Comparison of ENCODE assay signal across 13 cellular contexts in genomic region chr6:42391441-42391840, GRCh38.
DNase-seq lines count a peak whose midpoint lies in the region; ATAC-seq and TF ChIP-seq lines count a peak whose summit lies in the region.
"Had no signal": no experiment of that assay in that cellular context is flagged by ENCODE, and none has a peak within 500 bp of the region (broad histone marks: within the 10 kb centered on the region; RNA-seq: fewer than 3 reads in every experiment).

No MANE protein-coding gene starts in this region.

- no peak overlapping the region for H4K91ac ChIP-seq in neuronal stem cell (ENCODE audit: low read depth, low read length, poor library complexity)

- POLR2A ChIA-PET in CD8-positive, alpha-beta T cell (lab: Charles Lee), result interaction anchor here (0.9 to 7.9 kb wide), 7 partner anchors 13 to 177 kb away, joined by 3 to 115 read pairs (median 15); partner anchors contain the start of gene TRERF1

- no peak overlapping the region for H2AFZ ChIP-seq in neuronal stem cell (ENCODE audit: low read length)

- peaks cover 97% of the 10 kb centered on the region for H3K4me1 ChIP-seq in CD8-positive, alpha-beta T cell (ENCODE audit: insufficient read depth, low read length)
- H3K4me1 ChIP-seq in Peyer's patch (peaks cover 0 to 28% (median 18%) of the 10 kb centered on the region in 4 donors), neuronal stem cell (ENCODE audit: control insufficient read depth in 2 of 2, insufficient read depth in 1 of 2, low read depth in 1 of 2, low read length in 2 of 2) (peaks cover 11 to 22% of the 10 kb centered on the region in 2 donors)
- H3K4me1 ChIP-seq: gastroesophageal sphincter, sigmoid colon, tibial artery had no signal

- no CpG with 5 or more reads among the region's 6 CpGs for WGBS in neuronal stem cell (ENCODE audit: extremely low coverage in 2 of 2, insufficient read length in 2 of 2, insufficient replicate concordance in 1 of 2), 2 donors

- no peaks in the 10 kb centered on the region for H3K36me3 ChIP-seq in CD8-positive, alpha-beta T cell (ENCODE audit: insufficient read depth, low read length)
- H3K36me3 ChIP-seq in Peyer's patch (no peaks in the 10 kb centered on the region), neuronal stem cell (replicated peaks in 1 of 2; ENCODE audit: control insufficient read depth in 2 of 2, insufficient read depth in 2 of 2, low read length in 2 of 2) (peaks cover 0 to 1% of the 10 kb centered on the region in 2 donors)
- H3K36me3 ChIP-seq: gastroesophageal sphincter, ovary, sigmoid colon, tibial artery had no signal

- H3K9ac ChIP-seq in neuronal stem cell (ENCODE audit: low read depth, low read length, poor library complexity), result no peak overlapping the region

- TF ChIP-seq POLR2A in Peyer's patch (IDR thresholded peaks at IDR 0.05), result no peak

- no peaks in the 10 kb centered on the region for H3K9me3 Mint-ChIP-seq in CD8-positive, alpha-beta T cell
- H3K9me3 Mint-ChIP-seq in activated naive CD8-positive, alpha-beta T cell (ENCODE audit: low read depth), result no peaks in the 10 kb centered on the region

- no peaks in the 10 kb centered on the region for H3K36me3 Mint-ChIP-seq in CD8-positive, alpha-beta T cell
- H3K36me3 Mint-ChIP-seq in activated naive CD8-positive, alpha-beta T cell, result no peaks in the 10 kb centered on the region

- no peak for TF ChIP-seq CTCF in CD8-positive, alpha-beta T cell (IDR thresholded peaks at IDR 0.05)
- TF ChIP-seq CTCF in Peyer's patch (IDR thresholded peaks at IDR 0.05), result no peak

- H3K9me3 ChIP-seq in CD8-positive, alpha-beta T cell (ENCODE audit: low read length), result no peaks in the 10 kb centered on the region
- H3K9me3 ChIP-seq in Peyer's patch, result no peaks in the 10 kb centered on the region
- no peaks in the 10 kb centered on the region for H3K9me3 ChIP-seq in neuronal stem cell (replicated peaks in 1 of 2; ENCODE audit: control insufficient read depth in 2 of 2, insufficient read depth in 1 of 2, low read depth in 1 of 2, low read length in 2 of 2)
- H3K9me3 ChIP-seq: gastroesophageal sphincter, ovary, sigmoid colon, tibial artery had no signal

- H2AK5ac ChIP-seq in neuronal stem cell (ENCODE audit: low read depth, low read length), result no peak overlapping the region

- H2BK12ac ChIP-seq in neuronal stem cell (ENCODE audit: low read length), result no peak overlapping the region

- peaks cover 9% of the 10 kb centered on the region for H3K79me1 ChIP-seq in neuronal stem cell (ENCODE audit: low read depth, low read length)

- intact Hi-C loops in CD8-positive, alpha-beta T cell (cut with DNase I, micrococcal nuclease), result loop anchor here (2.0 to 5.0 kb wide), 3 partner anchors 23 to 114 kb away; partner anchors contain the start of gene TRERF1 (in 1 of the 2)

- DNase-seq in CD8-positive, alpha-beta T cell, result peak in 1 of 7 experiments; percentile 49
- no peak for DNase-seq in Peyer's patch
- DNase-seq in neuronal stem cell (ENCODE audit: low spot score), result no peak
- DNase-seq in NCI-H2227 treated with DMSO at 0.1 percent for 48 hours (lab: John Stamatoyannopoulos, UW), result no peak
- DNase-seq in middle frontal gyrus (ENCODE audit: extremely low spot score, low spot score), result no peak
- DNase-seq: NCI-H1436, sigmoid colon, tibial artery had no signal

- no peaks in the 10 kb centered on the region for H3K27me3 Mint-ChIP-seq in CD8-positive, alpha-beta T cell (ENCODE audit: low read depth)
- H3K27me3 Mint-ChIP-seq in activated naive CD8-positive, alpha-beta T cell, result no peaks in the 10 kb centered on the region

- H3K4me1 Mint-ChIP-seq in CD8-positive, alpha-beta T cell (ENCODE audit: low read depth), result peaks cover 96% of the 10 kb centered on the region
- H3K4me1 Mint-ChIP-seq in activated naive CD8-positive, alpha-beta T cell (ENCODE audit: low read depth), result peaks cover 98% of the 10 kb centered on the region

- no peaks in the 10 kb centered on the region for H3K27me3 ChIP-seq in CD8-positive, alpha-beta T cell (ENCODE audit: insufficient read depth, low read length)
- H3K27me3 ChIP-seq in Peyer's patch (no peaks in the 10 kb centered on the region), neuronal stem cell (ENCODE audit: control insufficient read depth in 3 of 3, insufficient read depth in 3 of 3, low read depth in 1 of 3, low read length in 3 of 3) (no peaks in the 10 kb centered on the region)
- H3K27me3 ChIP-seq: gastroesophageal sphincter, ovary, sigmoid colon, tibial artery had no signal

- H4K8ac ChIP-seq in neuronal stem cell (ENCODE audit: low read depth, low read length), result no peak overlapping the region

- no peak overlapping the region for H3K14ac ChIP-seq in neuronal stem cell (ENCODE audit: low read length)

- CTCF ChIA-PET in CD8-positive, alpha-beta T cell (lab: Charles Lee), result interaction anchor here (0.6 to 7.1 kb wide), 12 partner anchors 12 to 176 kb away, joined by 3 to 30 read pairs (median 8); partner anchors contain the start of gene TRERF1

- peak overlapping the region; percentile 100 for H3K27ac Mint-ChIP-seq in CD8-positive, alpha-beta T cell
- peak overlapping the region; percentile 99 for H3K27ac Mint-ChIP-seq in activated naive CD8-positive, alpha-beta T cell

- peak overlapping the region; percentile 38 for H3K4me3 Mint-ChIP-seq in CD8-positive, alpha-beta T cell
- H3K4me3 Mint-ChIP-seq in activated naive CD8-positive, alpha-beta T cell, result peak overlapping the region; percentile 83

- no peak overlapping the region for H3K4ac ChIP-seq in neuronal stem cell (ENCODE audit: low read length)

- no peak overlapping the region for H3K4me2 ChIP-seq in neuronal stem cell (ENCODE audit: insufficient read depth, low read length, poor library complexity, severe bottlenecking)

- no peak overlapping the region for H2BK120ac ChIP-seq in neuronal stem cell (ENCODE audit: low read depth, low read length)

- peak overlapping the region; percentile 4 for H3K23ac ChIP-seq in neuronal stem cell (ENCODE audit: low read depth, low read length, poor library complexity)

- no peak for ATAC-seq in CD8-positive, alpha-beta T cell
- no peak for ATAC-seq in HG03108 (IDR thresholded peaks at IDR 0.05; ENCODE audit: unreplicated experiment)
- ATAC-seq: gastroesophageal sphincter, Right ventricle myocardium inferior had no signal

- no peak overlapping the region for H2BK15ac ChIP-seq in neuronal stem cell (ENCODE audit: low read length)

- H2BK5ac ChIP-seq in neuronal stem cell (ENCODE audit: low read length), result no peak overlapping the region

- H3K4me3 ChIP-seq in CD8-positive, alpha-beta T cell (ENCODE audit: low read depth, low read length), result no peak overlapping the region
- H3K4me3 ChIP-seq in Peyer's patch (no peak overlapping the region), neuronal stem cell (ENCODE audit: low read length in 2 of 2) (no peak overlapping the region)
- H3K4me3 ChIP-seq: gastroesophageal sphincter, ovary, sigmoid colon, tibial artery had no signal

- H3K27ac ChIP-seq in CD8-positive, alpha-beta T cell (ENCODE audit: low read depth, low read length), result peak overlapping the region; percentile 74
- H3K27ac ChIP-seq in Peyer's patch (peak overlapping the region; percentile 68 to 77 (median 71)), neuronal stem cell (replicated peaks; ENCODE audit: low read length) (no peak overlapping the region)
- H3K27ac ChIP-seq: ovary, sigmoid colon, tibial artery had no signal

- H3K18ac ChIP-seq in neuronal stem cell (ENCODE audit: low read length), result no peak overlapping the region
